ENCODE assay signal across 10 cellular contexts in the genomic region with DNA sequence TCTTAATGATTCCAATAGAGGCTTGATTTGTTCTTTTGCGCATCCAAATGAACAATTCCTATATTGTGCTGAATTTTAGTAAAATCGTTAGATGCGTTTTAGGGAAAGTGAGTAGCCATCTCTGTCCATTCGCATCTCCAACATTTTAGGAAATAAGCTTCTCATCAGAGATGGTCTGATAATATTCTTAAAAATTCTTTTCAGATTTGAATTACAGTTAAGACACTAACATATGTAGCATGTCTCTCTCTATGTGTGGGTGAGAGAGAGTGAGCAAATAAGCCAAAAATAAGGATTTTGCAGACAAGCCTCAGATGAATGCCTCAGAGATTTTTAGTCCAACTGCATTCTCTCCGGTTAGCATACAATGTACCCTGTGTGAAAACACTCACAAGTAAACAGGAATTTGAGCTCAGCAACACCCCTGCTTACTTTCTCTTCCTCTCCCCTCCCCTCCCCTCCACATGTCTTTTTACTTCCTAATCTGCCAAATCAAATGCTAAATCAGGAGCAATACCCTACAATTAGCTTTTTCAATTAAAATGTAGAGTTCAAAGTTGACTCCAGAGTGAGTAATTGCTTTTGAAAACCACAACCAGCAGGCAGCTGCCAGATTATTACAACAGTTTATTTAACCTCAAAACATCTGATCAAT.
A peak's percentile ranks its signal among the peaks of the same experiment; 100 is the strongest.
DNase-seq lines count a peak whose midpoint lies in the region; ATAC-seq and TF ChIP-seq lines count a peak whose summit lies in the region.
"Had no signal": no experiment of that assay in that cellular context is flagged by ENCODE, and none has a peak within 500 bp of the region (broad histone marks: within the 10 kb centered on the region; RNA-seq: fewer than 3 reads in every experiment).

No MANE protein-coding gene starts in this region.

- H3K36me3 ChIP-seq in HCT116 (ENCODE audit: control insufficient read depth in 1 of 2, insufficient read depth in 2 of 2, low read length in 2 of 2) (no peaks in the 10 kb centered on the region), OCI-LY3 (replicated peaks; ENCODE audit: low read depth, low read length) (no peaks in the 10 kb centered on the region), heart left ventricle (no peaks in the 10 kb centered on the region), sigmoid colon (no peaks in the 10 kb centered on the region)

- no peaks in the 10 kb centered on the region for H3K79me2 ChIP-seq in HCT116 (ENCODE audit: insufficient read depth, low read length)
- no peaks in the 10 kb centered on the region for H3K79me2 ChIP-seq in OCI-LY3 (ENCODE audit: low read length)

- H3K4me2 ChIP-seq in HCT116 (ENCODE audit: low read length) = 0 out of 2 replicates have a peak overlapping the region, but pooled peaks have one; percentile 5
- H3K4me2 ChIP-seq in OCI-LY3 (ENCODE audit: low read length) = peak overlapping the region; percentile 61

- H4K20me1 ChIP-seq in HCT116 (ENCODE audit: insufficient read depth) (no peaks in the 10 kb centered on the region), OCI-LY3 (ENCODE audit: insufficient read depth, low read length) (no peaks in the 10 kb centered on the region)

- no peak overlapping the region for H2AFZ ChIP-seq in HCT116 (ENCODE audit: low read depth, low read length, poor library complexity, severe bottlenecking)
- peak overlapping the region; percentile 65; the same call in 1 of the 2 replicates for H2AFZ ChIP-seq in OCI-LY3 (ENCODE audit: low read depth, low read length)

- no peak for TF ChIP-seq EP300 in sigmoid colon (IDR thresholded peaks at IDR 0.05)

- H3K4me3 ChIP-seq in HCT116 (replicated peaks in 1 of 2; ENCODE audit: low read depth in 1 of 2, low read length in 2 of 2) = no peak overlapping the region
- peak overlapping the region; percentile 44 for H3K4me3 ChIP-seq in OCI-LY3 (ENCODE audit: low read length)
- H3K4me3 ChIP-seq in heart left ventricle = peak overlapping the region in 8 of 12 donors; percentile 1 to 27 (median 12)
- no peak overlapping the region for H3K4me3 ChIP-seq in sigmoid colon

- WGBS in heart left ventricle, 4 donors = 42 to 59% (median 49%) methylated on average over 5 of the region's 5 CpGs
- WGBS in sigmoid colon, 2 donors = 68 to 72% methylated on average over 5 of the region's 5 CpGs

- intact Hi-C loops in HCT116 (cut with micrococcal nuclease) (loop anchor here (10.0 kb wide), 1 partner anchor 862 kb away; no protein-coding TSS in a partner anchor), heart left ventricle (cut with DNase I) (loop anchor here (2.0 to 10.0 kb wide), 14 partner anchors 100 to 760 kb away; partner anchors contain the start of genes MEOX2 (in 5 of the 10) and AGMO (in 2 of the 10)), sigmoid colon (cut with DNase I) (no loop called here)

- no peaks in the 10 kb centered on the region for H3K9me2 ChIP-seq in HCT116 (ENCODE audit: insufficient read depth)

- RAD21 ChIA-PET in HCT116 (lab: Charles Lee; ENCODE audit: low non-redundant PET in 1 of 2, low total read pairs in 2 of 2, uncharacterized antibody in 2 of 2, unreplicated experiment in 2 of 2) = no interaction called here

- BruUV-seq in HCT116 (replicated peaks; lab: Mats Ljungman, UMichigan) = no TSS peak

- H3K9me3 ChIP-seq in HCT116 (ENCODE audit: control insufficient read depth in 1 of 2, insufficient read depth in 1 of 2, low read depth in 1 of 2, low read length in 2 of 2) (no peaks in the 10 kb centered on the region), OCI-LY3 (ENCODE audit: insufficient read depth, low read length) (no peaks in the 10 kb centered on the region), heart left ventricle (no peaks in the 10 kb centered on the region), sigmoid colon (no peaks in the 10 kb centered on the region)

- no peak for TF ChIP-seq RAD21 in HCT116 (IDR thresholded peaks at IDR 0.05; ENCODE audit: low read depth)

- H3K9ac ChIP-seq in HCT116 (ENCODE audit: low read length) = no peak overlapping the region
- no peak overlapping the region for H3K9ac ChIP-seq in OCI-LY3 (ENCODE audit: low read length)

- TF ChIP-seq POLR2A in HCT116 (IDR thresholded peaks at IDR 0.05; ENCODE audit: borderline replicate concordance, extremely low read depth, insufficient read depth, insufficient read length) (no peak), heart left ventricle (IDR thresholded peaks at IDR 0.05) (peak in 1 of 2 donors; percentile 42), sigmoid colon (IDR thresholded peaks at IDR 0.05) (no peak)

- POLR2A ChIA-PET in HCT116 (lab: Charles Lee) = no interaction called here

- H3K27ac ChIP-seq in HCT116 (ENCODE audit: low read depth, low read length) (no peak overlapping the region), OCI-LY3 (ENCODE audit: low read length) (no peak overlapping the region), heart left ventricle (peak overlapping the region; percentile 69 to 93 (median 77)), sigmoid colon (peak overlapping the region; percentile 7 to 65 (median 41))

- H3K27me3 ChIP-seq in HCT116 (ENCODE audit: insufficient read depth, low read length) = no peaks in the 10 kb centered on the region
- no peaks in the 10 kb centered on the region for H3K27me3 ChIP-seq in OCI-LY3 (ENCODE audit: low read depth, low read length)
- H3K27me3 ChIP-seq in heart left ventricle = no peaks in the 10 kb centered on the region
- H3K27me3 ChIP-seq in sigmoid colon = no peaks in the 10 kb centered on the region

- DNase-seq in HCT116 (ENCODE audit: low read depth, low spot score) (no peak), heart left ventricle (no peak), sigmoid colon (no peak), islet precursor cell (no peak), UCSD-AML1 (lab: John Stamatoyannopoulos, UW; ENCODE audit: unreplicated experiment) (no peak), D341Med (ENCODE audit: low spot score) (no peak), cerebellum (ENCODE audit: low spot score) (no peak)
- DNase-seq: activated CD4-positive, alpha-beta T cell treated with anti-CD3 and anti-CD28 coated beads, Interleukin-2, amount 10 ng/mL, durations not matched to agents 7 days and 5 days; activated naive CD4-positive, alpha-beta T cell treated with anti-CD3 and anti-CD28 coated beads for 36 hours had no signal

- H3K4me1 ChIP-seq in HCT116 (ENCODE audit: control insufficient read depth in 1 of 2, insufficient read depth in 2 of 2, low read length in 2 of 2) (peaks cover 0 to 5% of the 10 kb centered on the region in 2 experiments; a peak in 2 of 4 replicates), OCI-LY3 (ENCODE audit: low read length) (peaks cover 32% of the 10 kb centered on the region), heart left ventricle (peaks cover 3 to 69% (median 40%) of the 10 kb centered on the region in 12 donors), sigmoid colon (peaks cover 0 to 35% (median 22%) of the 10 kb centered on the region in 4 donors)

- ATAC-seq in HCT116 (no peak), heart left ventricle (peak; percentile 51 to 74 (median 62))

- TF ChIP-seq CTCF in HCT116 (IDR thresholded peaks at IDR 0.05 in 2 of 3, conservative IDR thresholded peaks at IDR 0.05 in 1 of 3; ENCODE audit: borderline replicate concordance in 1 of 3, insufficient read depth in 1 of 3, low read depth in 2 of 3, low read length in 2 of 3) = no peak
- no peak for TF ChIP-seq CTCF in OCI-LY3 (IDR thresholded peaks at IDR 0.05; ENCODE audit: low read depth, low read length)
- no peak for TF ChIP-seq CTCF in heart left ventricle (IDR thresholded peaks at IDR 0.05)
- no peak for TF ChIP-seq CTCF in sigmoid colon (IDR thresholded peaks at IDR 0.05)

- CTCF ChIA-PET in HCT116 (lab: Charles Lee) = interaction anchor here (1.0 to 1.6 kb wide), 2 partner anchors 11 to 31 kb away, joined by 3 to 5 read pairs; no protein-coding TSS in a partner anchor

TF ChIP-seq in HCT116, 20 proteins besides CTCF, POLR2A, EP300 and RAD21 (continues in another document):
- TF ChIP-seq, protein P1, sequence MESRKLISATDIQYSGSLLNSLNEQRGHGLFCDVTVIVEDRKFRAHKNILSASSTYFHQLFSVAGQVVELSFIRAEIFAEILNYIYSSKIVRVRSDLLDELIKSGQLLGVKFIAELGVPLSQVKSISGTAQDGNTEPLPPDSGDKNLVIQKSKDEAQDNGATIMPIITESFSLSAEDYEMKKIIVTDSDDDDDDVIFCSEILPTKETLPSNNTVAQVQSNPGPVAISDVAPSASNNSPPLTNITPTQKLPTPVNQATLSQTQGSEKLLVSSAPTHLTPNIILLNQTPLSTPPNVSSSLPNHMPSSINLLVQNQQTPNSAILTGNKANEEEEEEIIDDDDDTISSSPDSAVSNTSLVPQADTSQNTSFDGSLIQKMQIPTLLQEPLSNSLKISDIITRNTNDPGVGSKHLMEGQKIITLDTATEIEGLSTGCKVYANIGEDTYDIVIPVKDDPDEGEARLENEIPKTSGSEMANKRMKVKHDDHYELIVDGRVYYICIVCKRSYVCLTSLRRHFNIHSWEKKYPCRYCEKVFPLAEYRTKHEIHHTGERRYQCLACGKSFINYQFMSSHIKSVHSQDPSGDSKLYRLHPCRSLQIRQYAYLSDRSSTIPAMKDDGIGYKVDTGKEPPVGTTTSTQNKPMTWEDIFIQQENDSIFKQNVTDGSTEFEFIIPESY (IDR thresholded peaks at IDR 0.05; ENCODE audit: extremely low read depth, insufficient replicate concordance, low read length) = no peak
- TF ChIP-seq EZH2phosphoT487 (IDR thresholded peaks at IDR 0.05; ENCODE audit: borderline replicate concordance) (no peak), YY1 (IDR thresholded peaks at IDR 0.05; ENCODE audit: extremely low read depth, insufficient replicate concordance, low read depth, low read length) (no peak), CEBPB (IDR thresholded peaks at IDR 0.05; ENCODE audit: low read depth) (no peak), TCF7L2 (IDR thresholded peaks at IDR 0.05; ENCODE audit: borderline replicate concordance, extremely low read depth, insufficient read depth, insufficient read length) (no peak), EGR1 (IDR thresholded peaks at IDR 0.05; ENCODE audit: low read depth) (no peak), FOSL1 (IDR thresholded peaks at IDR 0.05; ENCODE audit: low read depth) (no peak), EZH2 (IDR thresholded peaks at IDR 0.05) (no peak), ZFX (IDR thresholded peaks at IDR 0.05) (no peak), JUND (IDR thresholded peaks at IDR 0.05) (no peak)

Comparison
In these comparisons a context has a peak if more than half of its experiments do, and no peak if none do; other contexts are left out.
1. H3K27ac ChIP-seq: peak in heart left ventricle (12 of 12) and sigmoid colon (4 of 4); none in HCT116 (single experiment) and OCI-LY3 (single experiment).
2. H3K4me3 ChIP-seq: peak in OCI-LY3 (single experiment) and heart left ventricle (8 of 12); none in HCT116 (0 of 2) and sigmoid colon (0 of 4).